ENCODE assay signal across 10 cellular contexts in the genomic region with DNA sequence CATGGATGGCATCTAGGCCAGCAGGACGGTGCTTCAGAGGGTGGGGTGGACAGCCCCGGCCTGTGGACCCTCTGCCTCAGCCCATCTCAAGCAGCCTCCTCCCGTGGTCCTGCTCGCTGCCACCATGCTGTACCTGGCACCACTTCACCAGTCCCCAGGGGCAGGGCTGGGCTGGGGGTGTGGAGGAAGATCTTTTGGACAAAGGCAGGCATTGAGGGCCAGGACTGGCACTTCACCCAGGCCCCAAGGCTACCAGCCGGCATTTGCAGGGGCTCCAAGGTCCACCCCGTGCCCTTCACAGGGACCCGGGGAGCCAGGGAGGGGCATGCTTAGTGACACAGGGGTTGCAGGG. TPM values are rescaled to one million over a fixed set of nuclear protein-coding genes. Genes with fewer than 3 reads are reported as not detected.
DNase-seq lines count a peak whose midpoint lies in the region; ATAC-seq and TF ChIP-seq lines count a peak whose summit lies in the region.
"Had no signal": no experiment of that assay in that cellular context is flagged by ENCODE, and none has a peak within 500 bp of the region (broad histone marks: within the 10 kb centered on the region; RNA-seq: fewer than 3 reads in every experiment).

No MANE protein-coding gene starts in this region.

- H4K20me1 ChIP-seq in osteoblast (ENCODE audit: insufficient read depth, low read length) = peaks cover 9% of the 10 kb centered on the region

- H3K9me3 ChIP-seq in body of pancreas = no peaks in the 10 kb centered on the region
- no peaks in the 10 kb centered on the region for H3K9me3 ChIP-seq in osteoblast (ENCODE audit: low read depth, low read length)

- intact Hi-C loops in body of pancreas (cut with DNase I) = loop anchor here (5.0 kb wide), 2 partner anchors 178 to 188 kb away; a partner anchor contains a TSS

- peaks cover 13% of the 10 kb centered on the region for H3K4me1 ChIP-seq in body of pancreas
- peaks cover 5% of the 10 kb centered on the region for H3K4me1 ChIP-seq in osteoblast (ENCODE audit: insufficient read depth, low read length)

- DNase-seq in COLO829 (ENCODE audit: low spot score) (peak; percentile 35), body of pancreas (peak in 1 of 4 donors; percentile 14), osteoblast (ENCODE audit: insufficient read length, low spot score, missing footprints) (peak; percentile 77), DMS53 (lab: John Stamatoyannopoulos, UW) (no peak)
- DNase-seq: effector memory CD8-positive, alpha-beta T cell; NCI-H510A treated with DMSO at 0.1 percent for 48 hours; retina; T-helper 2 cell had no signal

- H3K36me3 ChIP-seq in body of pancreas (replicated peaks in 1 of 2; ENCODE audit: insufficient read depth in 1 of 2, low read depth in 2 of 2) (no peaks in the 10 kb centered on the region), osteoblast (ENCODE audit: insufficient read depth, low read length) (no peaks in the 10 kb centered on the region)

- 74% methylated on average over 4 of the region's 7 CpGs; no CpG with 5 or more reads in 1 of the 2 donors for WGBS in body of pancreas, 2 donors

- peaks cover 6% of the 10 kb centered on the region for H3K79me2 ChIP-seq in osteoblast (ENCODE audit: insufficient read depth, low read length)

- peak overlapping the region; percentile 74 for H3K4me2 ChIP-seq in osteoblast (ENCODE audit: insufficient read depth, low read length)

- ATAC-seq in body of pancreas = peak; percentile 11
- ATAC-seq in GM21825 (IDR thresholded peaks at IDR 0.05; ENCODE audit: unreplicated experiment) = no peak
- no peak for ATAC-seq in GM19397 (IDR thresholded peaks at IDR 0.05; ENCODE audit: unreplicated experiment)

- peak overlapping the region in 3 of 4 donors; percentile 38 to 65 (median 50) for H3K27ac ChIP-seq in body of pancreas
- H3K27ac ChIP-seq in osteoblast (ENCODE audit: low read depth, low read length) = no peak overlapping the region

- no peaks in the 10 kb centered on the region for H3K27me3 ChIP-seq in body of pancreas
- no peaks in the 10 kb centered on the region for H3K27me3 ChIP-seq in osteoblast (ENCODE audit: insufficient read depth, low read length)

- TF ChIP-seq CTCF in body of pancreas (IDR thresholded peaks at IDR 0.05) (no peak), osteoblast (IDR thresholded peaks at IDR 0.05; ENCODE audit: extremely low read depth, low read depth, low read length) (no peak)

- H3K4me3 ChIP-seq in body of pancreas (no peak overlapping the region), osteoblast (ENCODE audit: insufficient read depth, low read length) (peak overlapping the region; percentile 70)

- H2AFZ ChIP-seq in osteoblast (ENCODE audit: low read length) = no peak overlapping the region

- TF ChIP-seq POLR2A in body of pancreas (IDR thresholded peaks at IDR 0.05) = no peak

RNA-seq across cellular contexts. Expression of a gene that starts 0.7 kb away (rescaled TPM):
- total RNA-seq in body of pancreas (10 to 100 TPM in 1 of 2 donors, 1 to 10 TPM in 1; 4.2 to 13.2 TPM), osteoblast (2.7 and 4.3 TPM in 2 replicates)

RNA-seq across cellular contexts. Expression of a gene that starts 16.1 kb away (rescaled TPM):
- total RNA-seq in body of pancreas (not detected), osteoblast (0.36 TPM in 1 of 2 replicates, not detected in the other)

RNA-seq across cellular contexts. Expression of a gene that starts 29.4 kb away (rescaled TPM):
- total RNA-seq in body of pancreas (10 to 100 TPM; 25.2 to 27.7 TPM), osteoblast (40.2 and 42.7 TPM in 2 replicates)

RNA-seq across cellular contexts. Expression of a gene that starts 29.7 kb away (rescaled TPM):
- total RNA-seq in body of pancreas (100 to 1,000 TPM; 115 to 238 TPM), osteoblast (156 and 172 TPM in 2 replicates)

RNA-seq across cellular contexts. Expression of a gene that starts 40.1 kb away (rescaled TPM):
- total RNA-seq in body of pancreas (10 to 100 TPM; 11.2 to 31.6 TPM), osteoblast (14.1 and 16.3 TPM in 2 replicates)
